ENCODE assay signal across 2 cellular contexts in the genomic region with DNA sequence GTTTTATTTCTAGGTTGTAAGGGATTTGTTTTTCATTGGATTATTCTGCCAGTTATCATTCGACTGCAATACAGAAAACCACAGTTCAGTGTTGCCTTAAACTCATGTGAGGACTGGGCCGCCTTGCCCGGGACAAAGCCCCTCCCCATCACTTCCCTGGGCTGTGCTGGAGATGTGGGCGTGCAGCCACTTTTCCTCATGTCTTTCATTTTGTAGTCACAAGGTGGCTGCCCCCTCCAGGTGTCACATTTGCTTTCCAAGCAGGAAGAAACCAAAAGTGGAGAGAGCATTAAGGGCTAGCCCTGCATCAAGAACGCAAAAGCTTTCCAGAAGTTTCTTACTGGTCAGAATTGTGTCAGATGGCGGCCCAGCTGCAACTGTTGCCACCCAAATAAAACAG.
TF ChIP-seq lines count a peak whose summit lies in the region.

No MANE protein-coding gene starts in this region.

TF ChIP-seq in HepG2, 621 proteins besides CTCF, POLR2A, EP300 and RAD21:
- peak; percentile 34 for TF ChIP-seq STAG1 (CRISPR knock-in tag; IDR thresholded peaks at IDR 0.05)
- TF ChIP-seq SRSF4 (IDR thresholded peaks at IDR 0.05; ENCODE audit: low read depth, low read length, poor library complexity, severe bottlenecking): no peak
- no peak for TF ChIP-seq REXO4 (CRISPR knock-in tag; IDR thresholded peaks at IDR 0.05; ENCODE audit: borderline replicate concordance)
- TF ChIP-seq NFE2L2 (IDR thresholded peaks at IDR 0.05; ENCODE audit: low read length): no peak
- TF ChIP-seq SP1 (IDR thresholded peaks at IDR 0.05): no peak
- no peak for TF ChIP-seq SP1 (CRISPR knock-in tag; IDR thresholded peaks at IDR 0.05)
- no peak for TF ChIP-seq HMG20A (CRISPR knock-in tag; IDR thresholded peaks at IDR 0.05; ENCODE audit: borderline replicate concordance)
- no peak for TF ChIP-seq PHB2 (IDR thresholded peaks at IDR 0.05; ENCODE audit: partially characterized antibody)
- TF ChIP-seq, protein P1, sequence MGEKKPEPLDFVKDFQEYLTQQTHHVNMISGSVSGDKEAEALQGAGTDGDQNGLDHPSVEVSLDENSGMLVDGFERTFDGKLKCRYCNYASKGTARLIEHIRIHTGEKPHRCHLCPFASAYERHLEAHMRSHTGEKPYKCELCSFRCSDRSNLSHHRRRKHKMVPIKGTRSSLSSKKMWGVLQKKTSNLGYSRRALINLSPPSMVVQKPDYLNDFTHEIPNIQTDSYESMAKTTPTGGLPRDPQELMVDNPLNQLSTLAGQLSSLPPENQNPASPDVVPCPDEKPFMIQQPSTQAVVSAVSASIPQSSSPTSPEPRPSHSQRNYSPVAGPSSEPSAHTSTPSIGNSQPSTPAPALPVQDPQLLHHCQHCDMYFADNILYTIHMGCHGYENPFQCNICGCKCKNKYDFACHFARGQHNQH (CRISPR knock-in tag; IDR thresholded peaks at IDR 0.05): no peak
- 0 out of 2 replicates have a peak, but pooled peaks have one; percentile 8 for TF ChIP-seq SMC3 (IDR thresholded peaks at IDR 0.05; ENCODE audit: low read length)
- TF ChIP-seq, protein P2, sequence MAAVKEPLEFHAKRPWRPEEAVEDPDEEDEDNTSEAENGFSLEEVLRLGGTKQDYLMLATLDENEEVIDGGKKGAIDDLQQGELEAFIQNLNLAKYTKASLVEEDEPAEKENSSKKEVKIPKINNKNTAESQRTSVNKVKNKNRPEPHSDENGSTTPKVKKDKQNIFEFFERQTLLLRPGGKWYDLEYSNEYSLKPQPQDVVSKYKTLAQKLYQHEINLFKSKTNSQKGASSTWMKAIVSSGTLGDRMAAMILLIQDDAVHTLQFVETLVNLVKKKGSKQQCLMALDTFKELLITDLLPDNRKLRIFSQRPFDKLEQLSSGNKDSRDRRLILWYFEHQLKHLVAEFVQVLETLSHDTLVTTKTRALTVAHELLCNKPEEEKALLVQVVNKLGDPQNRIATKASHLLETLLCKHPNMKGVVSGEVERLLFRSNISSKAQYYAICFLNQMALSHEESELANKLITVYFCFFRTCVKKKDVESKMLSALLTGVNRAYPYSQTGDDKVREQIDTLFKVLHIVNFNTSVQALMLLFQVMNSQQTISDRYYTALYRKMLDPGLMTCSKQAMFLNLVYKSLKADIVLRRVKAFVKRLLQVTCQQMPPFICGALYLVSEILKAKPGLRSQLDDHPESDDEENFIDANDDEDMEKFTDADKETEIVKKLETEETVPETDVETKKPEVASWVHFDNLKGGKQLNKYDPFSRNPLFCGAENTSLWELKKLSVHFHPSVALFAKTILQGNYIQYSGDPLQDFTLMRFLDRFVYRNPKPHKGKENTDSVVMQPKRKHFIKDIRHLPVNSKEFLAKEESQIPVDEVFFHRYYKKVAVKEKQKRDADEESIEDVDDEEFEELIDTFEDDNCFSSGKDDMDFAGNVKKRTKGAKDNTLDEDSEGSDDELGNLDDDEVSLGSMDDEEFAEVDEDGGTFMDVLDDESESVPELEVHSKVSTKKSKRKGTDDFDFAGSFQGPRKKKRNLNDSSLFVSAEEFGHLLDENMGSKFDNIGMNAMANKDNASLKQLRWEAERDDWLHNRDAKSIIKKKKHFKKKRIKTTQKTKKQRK (IDR thresholded peaks at IDR 0.05; ENCODE audit: low read length): no peak
- no peak for TF ChIP-seq KLF9 (CRISPR knock-in tag; IDR thresholded peaks at IDR 0.05; ENCODE audit: low read depth)

TF ChIP-seq in WTC11, 78 proteins besides CTCF, POLR2A, EP300 and RAD21:
- TF ChIP-seq, protein P3, sequence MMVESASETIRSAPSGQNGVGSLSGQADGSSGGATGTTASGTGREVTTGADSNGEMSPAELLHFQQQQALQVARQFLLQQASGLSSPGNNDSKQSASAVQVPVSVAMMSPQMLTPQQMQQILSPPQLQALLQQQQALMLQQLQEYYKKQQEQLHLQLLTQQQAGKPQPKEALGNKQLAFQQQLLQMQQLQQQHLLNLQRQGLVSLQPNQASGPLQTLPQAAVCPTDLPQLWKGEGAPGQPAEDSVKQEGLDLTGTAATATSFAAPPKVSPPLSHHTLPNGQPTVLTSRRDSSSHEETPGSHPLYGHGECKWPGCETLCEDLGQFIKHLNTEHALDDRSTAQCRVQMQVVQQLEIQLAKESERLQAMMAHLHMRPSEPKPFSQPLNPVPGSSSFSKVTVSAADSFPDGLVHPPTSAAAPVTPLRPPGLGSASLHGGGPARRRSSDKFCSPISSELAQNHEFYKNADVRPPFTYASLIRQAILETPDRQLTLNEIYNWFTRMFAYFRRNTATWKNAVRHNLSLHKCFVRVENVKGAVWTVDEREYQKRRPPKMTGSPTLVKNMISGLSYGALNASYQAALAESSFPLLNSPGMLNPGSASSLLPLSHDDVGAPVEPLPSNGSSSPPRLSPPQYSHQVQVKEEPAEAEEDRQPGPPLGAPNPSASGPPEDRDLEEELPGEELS (CRISPR knock-in tag; IDR thresholded peaks at IDR 0.05): no peak
- TF ChIP-seq, protein P4, sequence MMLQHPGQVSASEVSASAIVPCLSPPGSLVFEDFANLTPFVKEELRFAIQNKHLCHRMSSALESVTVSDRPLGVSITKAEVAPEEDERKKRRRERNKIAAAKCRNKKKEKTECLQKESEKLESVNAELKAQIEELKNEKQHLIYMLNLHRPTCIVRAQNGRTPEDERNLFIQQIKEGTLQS (CRISPR knock-in tag; conservative IDR thresholded peaks at IDR 0.05): no peak
- no peak for TF ChIP-seq MXD4 (CRISPR knock-in tag; IDR thresholded peaks at IDR 0.05; ENCODE audit: borderline replicate concordance)
TF ChIP-seq in WTC11: peak in this region for 0.
